Comparison of ENCODE assay signal across 12 cellular contexts in the genomic region with DNA sequence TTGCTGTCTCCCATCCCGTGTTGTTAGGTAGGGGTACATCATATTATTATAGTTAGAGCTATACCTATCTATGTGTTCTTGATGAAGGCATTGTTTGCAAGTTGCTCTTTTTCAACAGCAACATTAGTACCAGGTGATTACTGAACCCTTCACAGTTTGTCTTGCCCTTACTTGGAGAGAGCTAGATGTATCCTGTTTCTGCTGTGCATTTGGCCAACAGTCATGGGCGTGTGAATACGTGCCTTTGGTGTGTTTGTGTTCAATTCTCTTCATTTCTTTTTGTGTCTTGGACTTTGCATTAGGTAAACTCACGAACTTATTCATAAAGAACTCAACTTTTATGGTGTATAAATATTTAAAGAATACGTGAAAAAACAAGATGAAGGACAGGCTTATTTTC. TPM values are rescaled to one million over a fixed set of nuclear protein-coding genes. Genes with fewer than 3 reads are reported as not detected.
DNase-seq lines count a peak whose midpoint lies in the region; ATAC-seq and TF ChIP-seq lines count a peak whose summit lies in the region.
"Had no signal": no experiment of that assay in that cellular context is flagged by ENCODE, and none has a peak within 500 bp of the region (broad histone marks: within the 10 kb centered on the region; RNA-seq: fewer than 3 reads in every experiment).

No MANE protein-coding gene starts in this region.

- peaks cover 41% of the 10 kb centered on the region for H3K4me1 Mint-ChIP-seq in activated naive CD8-positive, alpha-beta T cell treated with anti-CD3 and anti-CD28 coated beads, Interleukin-2, amount 10 ng/mL, durations not matched to agents 7 days and 5 days

- H3K36me3 Mint-ChIP-seq in activated naive CD8-positive, alpha-beta T cell treated with anti-CD3 and anti-CD28 coated beads, Interleukin-2, amount 10 ng/mL, durations not matched to agents 7 days and 5 days = peaks cover 11% of the 10 kb centered on the region
- H3K36me3 Mint-ChIP-seq: mesothelial cell of epicardium had no signal

- peak overlapping the region; percentile 60 for H3K27ac Mint-ChIP-seq in activated naive CD8-positive, alpha-beta T cell treated with anti-CD3 and anti-CD28 coated beads, Interleukin-2, amount 10 ng/mL, durations not matched to agents 7 days and 5 days
- H3K27ac Mint-ChIP-seq: activated naive CD4-positive, alpha-beta T cell treated with anti-CD3 and anti-CD28 coated beads for 36 hours; mesothelial cell of epicardium had no signal

- peak overlapping the region; percentile 71 for H3K4me3 Mint-ChIP-seq in activated naive CD8-positive, alpha-beta T cell treated with anti-CD3 and anti-CD28 coated beads, Interleukin-2, amount 10 ng/mL, durations not matched to agents 7 days and 5 days
- H3K4me3 Mint-ChIP-seq: activated naive CD4-positive, alpha-beta T cell treated with anti-CD3 and anti-CD28 coated beads for 36 hours; mesothelial cell of epicardium had no signal

- no peaks in the 10 kb centered on the region for H3K79me2 ChIP-seq in GM23248 (ENCODE audit: insufficient read depth)

- H3K27me3 ChIP-seq in A673 (replicated peaks; ENCODE audit: insufficient read depth, low read depth, low read length, poor library complexity) (no peaks in the 10 kb centered on the region), GM23248 (replicated peaks; ENCODE audit: insufficient read depth) (no peaks in the 10 kb centered on the region)

- intact Hi-C loops in A673 (cut with micrococcal nuclease; ENCODE audit: unreplicated experiment) (no loop called here), left colon (cut with DNase I, micrococcal nuclease) (no loop called here)

- in situ Hi-C loops in GM23248 (cut with MboI) = no loop called here
- in situ Hi-C loops in GM13976 (cut with MboI; ENCODE audit: low sequenced_read_pairs, unreplicated experiment) = no loop called here

- peak; percentile 59 for ATAC-seq in activated naive CD8-positive, alpha-beta T cell treated with anti-CD3 and anti-CD28 coated beads, Interleukin-2, amount 10 ng/mL, durations not matched to agents 7 days and 5 days (ENCODE audit: low read depth)
- ATAC-seq in left colon (peak; percentile 38), GM19035 (IDR thresholded peaks at IDR 0.05; ENCODE audit: unreplicated experiment) (no peak)

- peak overlapping the region; percentile 32; the same call in 1 of the 2 replicates for H2AFZ ChIP-seq in GM23248

- H3F3A ChIP-seq in GM23248 (ENCODE audit: insufficient read depth) = peaks cover 36% of the 10 kb centered on the region

- TF ChIP-seq CTCF in A673 (conservative IDR thresholded peaks at IDR 0.05; ENCODE audit: low read depth, low read length) (no peak), GM13976 (IDR thresholded peaks at IDR 0.05; ENCODE audit: borderline replicate concordance, control extremely low read depth, extremely low read depth, insufficient read depth, missing control alignments) (no peak)

- DNase-seq in A673 (ENCODE audit: low spot score) = no peak
- no peak for DNase-seq in GM23248
- no peak for DNase-seq in activated naive CD8-positive, alpha-beta T cell treated with anti-CD3 and anti-CD28 coated beads, Interleukin-2, amount 10 ng/mL, durations not matched to agents 7 days and 5 days
- no peak for DNase-seq in left colon
- no peak for DNase-seq in GM13976 (ENCODE audit: low spot score)
- no peak for DNase-seq in amygdala (lab: John Stamatoyannopoulos, UW)
- no peak for DNase-seq in GM03348 (ENCODE audit: low spot score)
- DNase-seq: activated naive CD4-positive, alpha-beta T cell treated with anti-CD3 and anti-CD28 coated beads for 36 hours; effector memory CD4-positive, alpha-beta T cell; Karpas-422 had no signal

- no peaks in the 10 kb centered on the region for H3K9me2 ChIP-seq in GM23248 (ENCODE audit: insufficient read depth)

- H4K20me1 ChIP-seq in GM23248 (ENCODE audit: insufficient read depth) = no peaks in the 10 kb centered on the region

- POLR2A ChIA-PET in A673 (lab: Charles Lee; ENCODE audit: low non-redundant PET) = no interaction called here
- POLR2A ChIA-PET in activated naive CD8-positive, alpha-beta T cell treated with anti-CD3 and anti-CD28 coated beads, Interleukin-2, amount 10 ng/mL, durations not matched to agents 7 days and 5 days (lab: Charles Lee) = interaction anchor here (0.6 to 3.9 kb wide), 8 partner anchors 8 to 155 kb away, joined by 3 to 23 read pairs (median 4); no protein-coding TSS in a partner anchor

- peak overlapping the region; percentile 76 for H3K4me2 ChIP-seq in GM23248 (ENCODE audit: unreplicated experiment)

- no TSS peak for BruUV-seq in A673 (replicated peaks; lab: Mats Ljungman, UMichigan)

- peak overlapping the region; percentile 39 for H3K9ac ChIP-seq in GM23248

- CTCF ChIA-PET in A673 (lab: Charles Lee) = interaction anchor here (0.8 kb wide), 1 partner anchor 28 kb away, joined by 3 read pairs; no protein-coding TSS in a partner anchor

- 75 to 77% methylated on average over 5 of the region's 5 CpGs for WGBS in GM23248 (ENCODE audit: low coverage in 1 of 2, low lambda C conversion rate in 2 of 2, missing lambda C conversion rate in 2 of 2), 2 experiments

- peaks cover 2% of the 10 kb centered on the region for H3K9me3 Mint-ChIP-seq in activated naive CD8-positive, alpha-beta T cell treated with anti-CD3 and anti-CD28 coated beads, Interleukin-2, amount 10 ng/mL, durations not matched to agents 7 days and 5 days
- H3K9me3 Mint-ChIP-seq: mesothelial cell of epicardium had no signal

- H3K27ac ChIP-seq in A673 (ENCODE audit: low read depth, low read length, poor library complexity, severe bottlenecking) (peak overlapping the region; percentile 89), GM23248 (peak overlapping the region; percentile 84)

- H3K4me1 ChIP-seq in A673 (ENCODE audit: insufficient read depth, low read length, poor library complexity, severe bottlenecking) (peaks cover 43% of the 10 kb centered on the region), GM23248 (ENCODE audit: insufficient read depth) (peaks cover 35% of the 10 kb centered on the region)

- H3K36me3 ChIP-seq in A673 (ENCODE audit: insufficient read depth, low read length, poor library complexity, severe bottlenecking) = no peaks in the 10 kb centered on the region
- H3K36me3 ChIP-seq in GM23248 (ENCODE audit: low read depth) = no peaks in the 10 kb centered on the region

- H3K4me3 ChIP-seq in A673 (ENCODE audit: low read depth, low read length, poor library complexity, severe bottlenecking) (no peak overlapping the region), GM23248 (peak overlapping the region; percentile 44)

- H3K9me3 ChIP-seq in A673 (ENCODE audit: low read depth, low read length, poor library complexity, severe bottlenecking) = no peaks in the 10 kb centered on the region
- H3K9me3 ChIP-seq in GM23248 (ENCODE audit: low read depth) = no peaks in the 10 kb centered on the region

- H3K27me3 Mint-ChIP-seq in activated naive CD8-positive, alpha-beta T cell treated with anti-CD3 and anti-CD28 coated beads, Interleukin-2, amount 10 ng/mL, durations not matched to agents 7 days and 5 days = no peaks in the 10 kb centered on the region

RNA-seq across cellular contexts. Expression of gene ARF6, which starts 14.3 kb away (rescaled TPM):
- total RNA-seq in A673 (2021) (59.2 and 67.6 TPM in 2 replicates), left colon (100 to 1,000 TPM; 131 to 161 TPM)
- total RNA-seq in GM23248 (2014; rRNA removed; shearing (Covaris generic)) = 88.3 and 92.5 TPM in 2 replicates
- polyA plus RNA-seq in GM23248 (2016; fragmentation: Nextera tagmentation; extraction: Ambion mirVana) = 120 and 123 TPM in 2 replicates
- 100 to 1,000 TPM; 162 to 169 TPM for total RNA-seq in activated naive CD8-positive, alpha-beta T cell treated with anti-CD3 and anti-CD28 coated beads, Interleukin-2, amount 10 ng/mL, durations not matched to agents 7 days and 5 days

RNA-seq across cellular contexts. Expression of gene NEMF, which starts 54.6 kb away (rescaled TPM):
- total RNA-seq in A673 (2021) = 77.5 and 80.2 TPM in 2 replicates
- 31.9 and 56.5 TPM in 2 replicates for total RNA-seq in GM23248 (2014; rRNA removed; shearing (Covaris generic))
- 55.2 and 65.9 TPM in 2 replicates for polyA plus RNA-seq in GM23248 (2016; fragmentation: Nextera tagmentation; extraction: Ambion mirVana)
- 10 to 100 TPM; 90.1 to 91.1 TPM for total RNA-seq in activated naive CD8-positive, alpha-beta T cell treated with anti-CD3 and anti-CD28 coated beads, Interleukin-2, amount 10 ng/mL, durations not matched to agents 7 days and 5 days
- total RNA-seq in left colon = 10 to 100 TPM; 53.2 to 62.1 TPM
